16 cellular contexts compared by ENCODE assay signal in the genomic region with DNA sequence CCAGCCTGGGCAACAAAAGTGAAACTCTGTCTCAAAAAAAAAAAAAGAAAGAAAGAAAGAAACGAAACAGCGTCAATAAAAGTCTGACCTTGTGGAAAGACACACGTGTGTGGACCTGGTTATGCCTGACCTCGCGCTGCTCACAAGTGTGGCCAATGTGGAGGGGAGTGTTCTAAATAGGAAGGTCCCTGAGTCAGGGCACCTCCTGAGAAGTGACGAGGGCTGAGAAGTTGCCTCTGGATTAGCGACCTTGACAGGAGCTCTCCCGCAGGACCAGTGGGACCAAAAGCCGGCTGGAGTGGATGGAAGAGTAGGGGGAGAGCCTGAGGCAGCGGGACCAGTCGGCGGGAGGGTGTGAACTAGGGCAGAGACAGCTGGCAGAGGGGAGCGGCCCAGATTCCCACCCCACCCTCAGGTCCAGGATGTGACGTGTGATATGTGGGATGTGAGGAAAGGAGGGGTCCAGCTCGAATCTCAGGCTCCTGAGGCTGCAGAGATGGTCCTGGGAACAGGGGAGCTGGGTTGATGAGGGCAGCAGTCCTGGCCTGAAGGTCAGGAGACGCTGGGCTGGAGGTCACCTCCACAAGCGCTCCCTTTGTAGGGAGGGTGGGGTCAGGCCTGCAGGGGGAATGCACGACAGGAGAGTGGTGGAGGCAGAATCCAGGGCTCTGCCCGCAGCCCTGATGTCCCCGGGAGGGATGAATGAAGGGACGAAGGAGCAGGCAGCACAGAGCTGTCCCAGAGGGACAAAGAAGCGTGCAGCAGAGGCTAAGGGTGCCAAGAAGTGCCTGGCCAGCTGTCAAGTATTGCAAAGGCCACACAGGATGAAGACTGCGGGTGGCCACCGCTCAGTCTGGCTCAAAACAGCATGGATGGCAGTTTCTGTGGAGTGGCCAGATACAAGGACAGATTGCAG. TPM values are rescaled to one million over a fixed set of nuclear protein-coding genes. Genes with fewer than 3 reads are reported as not detected.
A peak's percentile ranks its signal among the peaks of the same experiment; 100 is the strongest.
DNase-seq lines count a peak whose midpoint lies in the region; ATAC-seq and TF ChIP-seq lines count a peak whose summit lies in the region.
"Had no signal": no experiment of that assay in that cellular context is flagged by ENCODE, and none has a peak within 500 bp of the region (broad histone marks: within the 10 kb centered on the region; RNA-seq: fewer than 3 reads in every experiment).

No MANE protein-coding gene starts in this region.

- H3K9ac ChIP-seq in skeletal muscle satellite cell (ENCODE audit: low read depth, low read length): no peak overlapping the region

- POLR2A ChIA-PET in activated CD8-positive, alpha-beta T cell treated with anti-CD3 and anti-CD28 coated beads for 36 hours (lab: Charles Lee): interaction anchor here (0.8 to 1.8 kb wide), 5 partner anchors 12 to 59 kb away, joined by 3 to 4 read pairs (median 3); no protein-coding TSS in a partner anchor

- H3K4me2 ChIP-seq in skeletal muscle satellite cell (ENCODE audit: low read length): peak overlapping the region; percentile 76
- H3K4me2 ChIP-seq: A549 had no signal

- H3K4me3 Mint-ChIP-seq in T-helper 1 cell treated with Interleukin-12 subunit alpha and Interleukin-12 subunit beta and Interleukin-4 antibody, amounts not matched to agents 30 μg/mL and 1 μg/mL, for 36 hours: no peak overlapping the region
- no peak overlapping the region for H3K4me3 Mint-ChIP-seq in activated CD8-positive, alpha-beta T cell treated with anti-CD3 and anti-CD28 coated beads for 36 hours

- H3K9me3 ChIP-seq in left ventricle myocardium inferior (replicated peaks): no peaks in the 10 kb centered on the region
- H3K9me3 ChIP-seq in skeletal muscle satellite cell (replicated peaks; ENCODE audit: low read length): no peaks in the 10 kb centered on the region
- H3K9me3 ChIP-seq: A549, thyroid gland had no signal

- CTCF ChIA-PET in activated CD8-positive, alpha-beta T cell treated with anti-CD3 and anti-CD28 coated beads for 36 hours (lab: Charles Lee): interaction anchor here (1.5 to 2.7 kb wide), 2 partner anchors 10 to 92 kb away, joined by 4 to 8 read pairs; no protein-coding TSS in a partner anchor

- no peaks in the 10 kb centered on the region for H3K36me3 ChIP-seq in left ventricle myocardium inferior
- no peaks in the 10 kb centered on the region for H3K36me3 ChIP-seq in skeletal muscle satellite cell (ENCODE audit: insufficient read depth, low read length)
- H3K36me3 ChIP-seq: thyroid gland had no signal

- H3K4me1 ChIP-seq in left ventricle myocardium inferior (peaks cover 18% of the 10 kb centered on the region), skeletal muscle satellite cell (ENCODE audit: control insufficient read depth, insufficient read depth, low read length) (peaks cover 13% of the 10 kb centered on the region)
- H3K4me1 ChIP-seq: A549 had no signal

- no peak for DNase-seq in T-helper 1 cell
- DNase-seq in activated CD8-positive, alpha-beta T cell treated with anti-CD3 and anti-CD28 coated beads for 36 hours: no peak
- no peak for DNase-seq in left ventricle myocardium inferior
- no peak for DNase-seq in central memory CD4-positive, alpha-beta T cell
- no peak for DNase-seq in DMS53 treated with DMSO at 0.1 percent for 48 hours (lab: John Stamatoyannopoulos, UW; ENCODE audit: unreplicated experiment)
- DNase-seq: cortex of kidney; HCEC 1CT; naive B cell; NCI-H1930; SIG-M5; stimulated activated CD4-positive, alpha-beta T cell treated with anti-CD3 and anti-CD28 coated beads, Interleukin-4, amount 100 ng/mL, for 1 hour had no signal

- no peak for ATAC-seq in activated CD8-positive, alpha-beta T cell treated with anti-CD3 and anti-CD28 coated beads for 36 hours
- no peak for ATAC-seq in HG02970 (IDR thresholded peaks at IDR 0.05; ENCODE audit: low FRiP score, unreplicated experiment)

- peaks cover 35% of the 10 kb centered on the region for H3K36me3 Mint-ChIP-seq in T-helper 1 cell treated with Interleukin-12 subunit alpha and Interleukin-12 subunit beta and Interleukin-4 antibody, amounts not matched to agents 30 μg/mL and 1 μg/mL, for 36 hours (ENCODE audit: low read depth)
- peaks cover 17% of the 10 kb centered on the region for H3K36me3 Mint-ChIP-seq in activated CD8-positive, alpha-beta T cell treated with anti-CD3 and anti-CD28 coated beads for 36 hours (ENCODE audit: low read depth)

- no peaks in the 10 kb centered on the region for H3K27me3 Mint-ChIP-seq in T-helper 1 cell treated with Interleukin-12 subunit alpha and Interleukin-12 subunit beta and Interleukin-4 antibody, amounts not matched to agents 30 μg/mL and 1 μg/mL, for 36 hours (ENCODE audit: low read depth)
- H3K27me3 Mint-ChIP-seq in activated CD8-positive, alpha-beta T cell treated with anti-CD3 and anti-CD28 coated beads for 36 hours: no peaks in the 10 kb centered on the region
- H3K27me3 Mint-ChIP-seq: naive B cell had no signal

- peak overlapping the region; percentile 43 for H3K27ac Mint-ChIP-seq in T-helper 1 cell treated with Interleukin-12 subunit alpha and Interleukin-12 subunit beta and Interleukin-4 antibody, amounts not matched to agents 30 μg/mL and 1 μg/mL, for 36 hours
- H3K27ac Mint-ChIP-seq in activated CD8-positive, alpha-beta T cell treated with anti-CD3 and anti-CD28 coated beads for 36 hours: peak overlapping the region; percentile 47

- no peak overlapping the region for H3K27ac ChIP-seq in left ventricle myocardium inferior (replicated peaks)
- H3K27ac ChIP-seq: A549, thyroid gland had no signal

- H3K9me3 Mint-ChIP-seq in T-helper 1 cell treated with Interleukin-12 subunit alpha and Interleukin-12 subunit beta and Interleukin-4 antibody, amounts not matched to agents 30 μg/mL and 1 μg/mL, for 36 hours: no peaks in the 10 kb centered on the region
- H3K9me3 Mint-ChIP-seq in activated CD8-positive, alpha-beta T cell treated with anti-CD3 and anti-CD28 coated beads for 36 hours: no peaks in the 10 kb centered on the region
- H3K9me3 Mint-ChIP-seq: naive B cell had no signal

- peaks cover 27% of the 10 kb centered on the region for H3K4me1 Mint-ChIP-seq in T-helper 1 cell treated with Interleukin-12 subunit alpha and Interleukin-12 subunit beta and Interleukin-4 antibody, amounts not matched to agents 30 μg/mL and 1 μg/mL, for 36 hours (ENCODE audit: low read depth)
- H3K4me1 Mint-ChIP-seq in activated CD8-positive, alpha-beta T cell treated with anti-CD3 and anti-CD28 coated beads for 36 hours (ENCODE audit: low read depth): peaks cover 20% of the 10 kb centered on the region

- H3K4me3 ChIP-seq in left ventricle myocardium inferior: peak overlapping the region; percentile 51
- H3K4me3 ChIP-seq in skeletal muscle satellite cell (ENCODE audit: low read length): peak overlapping the region; percentile 62
- H3K4me3 ChIP-seq: A549, thyroid gland had no signal

- no peak for TF ChIP-seq CTCF in activated CD8-positive, alpha-beta T cell treated with anti-CD3 and anti-CD28 coated beads for 36 hours (IDR thresholded peaks at IDR 0.05)
- TF ChIP-seq CTCF in left ventricle myocardium inferior (IDR thresholded peaks at IDR 0.05; ENCODE audit: borderline replicate concordance): no peak

- peaks cover 11% of the 10 kb centered on the region for H3K27me3 ChIP-seq in left ventricle myocardium inferior (ENCODE audit: low read depth)
- H3K27me3 ChIP-seq in skeletal muscle satellite cell (ENCODE audit: control insufficient read depth, insufficient read depth, low read length): no peaks in the 10 kb centered on the region
- H3K27me3 ChIP-seq: thyroid gland had no signal

- intact Hi-C loops in activated CD8-positive, alpha-beta T cell treated with anti-CD3 and anti-CD28 coated beads for 36 hours (cut with micrococcal nuclease): no loop called here
- intact Hi-C loops in left ventricle myocardium inferior (cut with micrococcal nuclease): no loop called here

RNA-seq across cellular contexts. Expression of a gene that starts 24.8 kb away (rescaled TPM):
- 10 to 100 TPM; 11.9 to 14.0 TPM for total RNA-seq in activated CD8-positive, alpha-beta T cell treated with anti-CD3 and anti-CD28 coated beads for 36 hours
- 0.41 TPM for total RNA-seq in left ventricle myocardium inferior
- 0.51 and 4.8 TPM in 2 replicates for total RNA-seq in skeletal muscle satellite cell (2012; rRNA removed)
